ENCODE assay signal across 22 cellular contexts in genomic region chr16:81549547-81550411, GRCh38.
DNase-seq lines count a peak whose midpoint lies in the region; ATAC-seq and TF ChIP-seq lines count a peak whose summit lies in the region.
"Had no signal": no experiment of that assay in that cellular context is flagged by ENCODE, and none has a peak within 500 bp of the region (broad histone marks: within the 10 kb centered on the region; RNA-seq: fewer than 3 reads in every experiment).

No MANE protein-coding gene starts in this region.

- no peak for ATAC-seq in WTC11
- peak; percentile 75 for ATAC-seq in left lobe of liver
- ATAC-seq in GM21423 (IDR thresholded peaks at IDR 0.05; ENCODE audit: unreplicated experiment), result no peak
- no peak for ATAC-seq in naive thymus-derived CD4-positive, alpha-beta T cell
- ATAC-seq in CD4-positive, alpha-beta T cell (ENCODE audit: poor library complexity), result no peak
- ATAC-seq in GM18867 (IDR thresholded peaks at IDR 0.05; ENCODE audit: unreplicated experiment), result no peak
- ATAC-seq: activated T-cell treated with anti-CD3 and anti-CD28 coated beads, Interleukin-2, amount 50 U/mL, for 72 hours; T-helper 17 cell had no signal

- H3K4me1 ChIP-seq in naive thymus-derived CD4-positive, alpha-beta T cell (ENCODE audit: control insufficient read depth in 2 of 2, insufficient read depth in 2 of 2, low read length in 2 of 2), result peaks cover 0 to 3% of the 10 kb centered on the region in 2 donors

- intact Hi-C loops in CD14-positive monocyte (cut with micrococcal nuclease), result loop anchor here in 1 of 2 donors (5.0 kb wide), 1 partner anchor 37 kb away; no protein-coding TSS in a partner anchor
- intact Hi-C loops in posterior vena cava (cut with DNase I), result no loop called here
- intact Hi-C loops in naive thymus-derived CD4-positive, alpha-beta T cell (cut with micrococcal nuclease), result no loop called here
- intact Hi-C loops in CD4-positive, alpha-beta T cell (cut with DNase I, micrococcal nuclease), result no loop called here

- H3K27me3 Mint-ChIP-seq in CD14-positive monocyte (ENCODE audit: low read depth in 3 of 3) (peaks cover 0 to 3% (median 0%) of the 10 kb centered on the region in 3 donors), WTC11 (ENCODE audit: low read depth) (no peaks in the 10 kb centered on the region)
- H3K27me3 Mint-ChIP-seq in naive thymus-derived CD4-positive, alpha-beta T cell, result no peaks in the 10 kb centered on the region
- H3K27me3 Mint-ChIP-seq in CD4-positive, alpha-beta T cell, result no peaks in the 10 kb centered on the region
- H3K27me3 Mint-ChIP-seq: activated CD4-positive, alpha-beta T cell treated with anti-CD3 and anti-CD28 coated beads, Interleukin-2, amount 10 ng/mL, durations not matched to agents 24 days and 14 days; activated naive CD8-positive, alpha-beta T cell treated with anti-CD3 and anti-CD28 coated beads, Interleukin-2, amount 10 ng/mL, durations not matched to agents 7 days and 5 days; T-helper 17 cell had no signal

- DNase-seq in CD14-positive monocyte (ENCODE audit: low spot score) (no peak), WTC11 (ENCODE audit: low spot score) (no peak), left lobe of liver (ENCODE audit: low spot score) (peak; percentile 83), posterior vena cava (ENCODE audit: low spot score) (peak; percentile 11)
- DNase-seq in naive thymus-derived CD4-positive, alpha-beta T cell, result no peak
- DNase-seq in CD4-positive, alpha-beta T cell, result no peak
- DNase-seq: activated CD4-positive, alpha-beta T cell treated with anti-CD3 and anti-CD28 coated beads, Interleukin-2, amount 10 ng/mL, durations not matched to agents 24 days and 14 days; activated naive CD8-positive, alpha-beta T cell treated with anti-CD3 and anti-CD28 coated beads, Interleukin-2, amount 10 ng/mL, durations not matched to agents 7 days and 5 days; activated T-cell treated with anti-CD3 and anti-CD28 coated beads, Interleukin-2, amount 50 U/mL, for 72 hours; CD4-positive, CD25-positive, alpha-beta regulatory T cell; DMS79; erythroblast; foreskin fibroblast; H7; KG1; NCI-H146; NCI-H524 treated with DMSO at 0.1 percent for 48 hours; stimulated activated CD4-positive, alpha-beta T cell treated with anti-CD3 and anti-CD28 coated beads, Interleukin-15, amount 100 ng/mL, for 24 hours; T-helper 17 cell had no signal

- H3K4me3 ChIP-seq in naive thymus-derived CD4-positive, alpha-beta T cell (ENCODE audit: low read length), result no peak overlapping the region
- H3K4me3 ChIP-seq: right atrium auricular region had no signal

- H3K27me3 ChIP-seq in naive thymus-derived CD4-positive, alpha-beta T cell (ENCODE audit: control insufficient read depth in 2 of 2, insufficient read depth in 2 of 2, low read length in 2 of 2), result no peaks in the 10 kb centered on the region
- no peaks in the 10 kb centered on the region for H3K27me3 ChIP-seq in CD4-positive, alpha-beta T cell (ENCODE audit: control insufficient read depth, insufficient read depth, low read length)
- H3K27me3 ChIP-seq: right atrium auricular region had no signal

- CTCF ChIA-PET in WTC11 (lab: Charles Lee), result interaction anchor here (1.6 kb wide), 1 partner anchor 22 kb away, joined by 6 read pairs; no protein-coding TSS in a partner anchor
- CTCF ChIA-PET in naive thymus-derived CD4-positive, alpha-beta T cell (lab: Charles Lee), result no interaction called here
- CTCF ChIA-PET in CD4-positive, alpha-beta T cell (lab: Charles Lee), result no interaction called here

- H3K4me3 Mint-ChIP-seq in CD14-positive monocyte, result no peak overlapping the region
- H3K4me3 Mint-ChIP-seq in WTC11, result no peak overlapping the region
- H3K4me3 Mint-ChIP-seq in naive thymus-derived CD4-positive, alpha-beta T cell, result no peak overlapping the region
- no peak overlapping the region for H3K4me3 Mint-ChIP-seq in CD4-positive, alpha-beta T cell
- H3K4me3 Mint-ChIP-seq: activated CD4-positive, alpha-beta T cell treated with anti-CD3 and anti-CD28 coated beads, Interleukin-2, amount 10 ng/mL, durations not matched to agents 24 days and 14 days; activated naive CD8-positive, alpha-beta T cell treated with anti-CD3 and anti-CD28 coated beads, Interleukin-2, amount 10 ng/mL, durations not matched to agents 7 days and 5 days; CD4-positive, CD25-positive, alpha-beta regulatory T cell; T-helper 17 cell had no signal

- no peak overlapping the region for H3K27ac ChIP-seq in naive thymus-derived CD4-positive, alpha-beta T cell (ENCODE audit: low read depth, low read length)
- no peak overlapping the region for H3K27ac ChIP-seq in CD4-positive, alpha-beta T cell (ENCODE audit: low read depth, low read length)
- H3K27ac ChIP-seq: right atrium auricular region had no signal

- H3K27ac Mint-ChIP-seq in CD14-positive monocyte (peak overlapping the region; percentile 38 to 95 (median 83)), WTC11 (no peak overlapping the region)
- peak overlapping the region in 3 of 9 donors; percentile 5 to 74 (median 22) for H3K27ac Mint-ChIP-seq in naive thymus-derived CD4-positive, alpha-beta T cell
- H3K27ac Mint-ChIP-seq in CD4-positive, alpha-beta T cell, result no peak overlapping the region
- H3K27ac Mint-ChIP-seq: activated T-cell treated with anti-CD3 and anti-CD28 coated beads, Interleukin-2, amount 50 U/mL, for 72 hours had no signal

- H3K9me3 ChIP-seq in naive thymus-derived CD4-positive, alpha-beta T cell (ENCODE audit: control insufficient read depth in 2 of 3, low read length in 3 of 3), result no peaks in the 10 kb centered on the region
- no peaks in the 10 kb centered on the region for H3K9me3 ChIP-seq in CD4-positive, alpha-beta T cell (ENCODE audit: control insufficient read depth, low read length)
- H3K9me3 ChIP-seq: right atrium auricular region had no signal

- H3K36me3 Mint-ChIP-seq in CD14-positive monocyte, result peaks cover 19 to 30% of the 10 kb centered on the region in 2 donors
- no peaks in the 10 kb centered on the region for H3K36me3 Mint-ChIP-seq in WTC11
- H3K36me3 Mint-ChIP-seq in naive thymus-derived CD4-positive, alpha-beta T cell, result peaks cover 0 to 21% (median 13%) of the 10 kb centered on the region in 5 donors
- no peaks in the 10 kb centered on the region for H3K36me3 Mint-ChIP-seq in CD4-positive, alpha-beta T cell (ENCODE audit: low read depth)

- no peaks in the 10 kb centered on the region for H3K9me3 Mint-ChIP-seq in CD14-positive monocyte
- H3K9me3 Mint-ChIP-seq in WTC11, result no peaks in the 10 kb centered on the region
- peaks cover 0 to 3% (median 0%) of the 10 kb centered on the region in 11 donors for H3K9me3 Mint-ChIP-seq in naive thymus-derived CD4-positive, alpha-beta T cell
- H3K9me3 Mint-ChIP-seq in CD4-positive, alpha-beta T cell, result no peaks in the 10 kb centered on the region
- H3K9me3 Mint-ChIP-seq: activated CD4-positive, alpha-beta T cell treated with anti-CD3 and anti-CD28 coated beads, Interleukin-2, amount 10 ng/mL, durations not matched to agents 24 days and 14 days; activated naive CD8-positive, alpha-beta T cell treated with anti-CD3 and anti-CD28 coated beads, Interleukin-2, amount 10 ng/mL, durations not matched to agents 7 days and 5 days; activated T-cell treated with anti-CD3 and anti-CD28 coated beads, Interleukin-2, amount 50 U/mL, for 72 hours; CD4-positive, CD25-positive, alpha-beta regulatory T cell had no signal

- TF ChIP-seq CTCF in CD14-positive monocyte (IDR thresholded peaks at IDR 0.05), result no peak
- TF ChIP-seq CTCF in WTC11 (IDR thresholded peaks at IDR 0.05), result no peak
- no peak for TF ChIP-seq CTCF in CD4-positive, alpha-beta T cell (IDR thresholded peaks at IDR 0.05)

- H3K4me1 Mint-ChIP-seq in CD14-positive monocyte (peaks cover 83% of the 10 kb centered on the region), WTC11 (peaks cover 47% of the 10 kb centered on the region)
- H3K4me1 Mint-ChIP-seq in naive thymus-derived CD4-positive, alpha-beta T cell, result peaks cover 23 to 74% (median 49%) of the 10 kb centered on the region in 7 donors
- peaks cover 71% of the 10 kb centered on the region for H3K4me1 Mint-ChIP-seq in CD4-positive, alpha-beta T cell (ENCODE audit: low read depth)

- POLR2A ChIA-PET in WTC11 (lab: Charles Lee), result no interaction called here
- POLR2A ChIA-PET in naive thymus-derived CD4-positive, alpha-beta T cell (lab: Charles Lee), result no interaction called here
- POLR2A ChIA-PET in CD4-positive, alpha-beta T cell (lab: Charles Lee), result no interaction called here

- H3K36me3 ChIP-seq in naive thymus-derived CD4-positive, alpha-beta T cell (ENCODE audit: control insufficient read depth in 2 of 3, insufficient read depth in 3 of 3, low read length in 3 of 3), result no peaks in the 10 kb centered on the region
- H3K36me3 ChIP-seq: right atrium auricular region had no signal

TF ChIP-seq in WTC11, 78 proteins besides CTCF, POLR2A, EP300 and RAD21:
- TF ChIP-seq, protein P1, sequence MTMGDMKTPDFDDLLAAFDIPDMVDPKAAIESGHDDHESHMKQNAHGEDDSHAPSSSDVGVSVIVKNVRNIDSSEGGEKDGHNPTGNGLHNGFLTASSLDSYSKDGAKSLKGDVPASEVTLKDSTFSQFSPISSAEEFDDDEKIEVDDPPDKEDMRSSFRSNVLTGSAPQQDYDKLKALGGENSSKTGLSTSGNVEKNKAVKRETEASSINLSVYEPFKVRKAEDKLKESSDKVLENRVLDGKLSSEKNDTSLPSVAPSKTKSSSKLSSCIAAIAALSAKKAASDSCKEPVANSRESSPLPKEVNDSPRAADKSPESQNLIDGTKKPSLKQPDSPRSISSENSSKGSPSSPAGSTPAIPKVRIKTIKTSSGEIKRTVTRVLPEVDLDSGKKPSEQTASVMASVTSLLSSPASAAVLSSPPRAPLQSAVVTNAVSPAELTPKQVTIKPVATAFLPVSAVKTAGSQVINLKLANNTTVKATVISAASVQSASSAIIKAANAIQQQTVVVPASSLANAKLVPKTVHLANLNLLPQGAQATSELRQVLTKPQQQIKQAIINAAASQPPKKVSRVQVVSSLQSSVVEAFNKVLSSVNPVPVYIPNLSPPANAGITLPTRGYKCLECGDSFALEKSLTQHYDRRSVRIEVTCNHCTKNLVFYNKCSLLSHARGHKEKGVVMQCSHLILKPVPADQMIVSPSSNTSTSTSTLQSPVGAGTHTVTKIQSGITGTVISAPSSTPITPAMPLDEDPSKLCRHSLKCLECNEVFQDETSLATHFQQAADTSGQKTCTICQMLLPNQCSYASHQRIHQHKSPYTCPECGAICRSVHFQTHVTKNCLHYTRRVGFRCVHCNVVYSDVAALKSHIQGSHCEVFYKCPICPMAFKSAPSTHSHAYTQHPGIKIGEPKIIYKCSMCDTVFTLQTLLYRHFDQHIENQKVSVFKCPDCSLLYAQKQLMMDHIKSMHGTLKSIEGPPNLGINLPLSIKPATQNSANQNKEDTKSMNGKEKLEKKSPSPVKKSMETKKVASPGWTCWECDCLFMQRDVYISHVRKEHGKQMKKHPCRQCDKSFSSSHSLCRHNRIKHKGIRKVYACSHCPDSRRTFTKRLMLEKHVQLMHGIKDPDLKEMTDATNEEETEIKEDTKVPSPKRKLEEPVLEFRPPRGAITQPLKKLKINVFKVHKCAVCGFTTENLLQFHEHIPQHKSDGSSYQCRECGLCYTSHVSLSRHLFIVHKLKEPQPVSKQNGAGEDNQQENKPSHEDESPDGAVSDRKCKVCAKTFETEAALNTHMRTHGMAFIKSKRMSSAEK (CRISPR knock-in tag; IDR thresholded peaks at IDR 0.05; ENCODE audit: borderline replicate concordance), result no peak
- TF ChIP-seq GABPB1 (CRISPR knock-in tag; IDR thresholded peaks at IDR 0.05), result peak; percentile 83

Comparison
In these comparisons a context has a peak if more than half of its experiments do, and no peak if none do; other contexts are left out.
1. DNase-seq: peak in left lobe of liver (single experiment) and posterior vena cava (single experiment); none in CD14-positive monocyte (single experiment), WTC11 (single experiment), naive thymus-derived CD4-positive, alpha-beta T cell (0 of 9) and CD4-positive, alpha-beta T cell (0 of 10).
2. H3K27ac Mint-ChIP-seq: peak in CD14-positive monocyte (7 of 7); none in WTC11 (single experiment) and CD4-positive, alpha-beta T cell (single experiment).